1 cellular context compared by ENCODE assay signal in the genomic region with DNA sequence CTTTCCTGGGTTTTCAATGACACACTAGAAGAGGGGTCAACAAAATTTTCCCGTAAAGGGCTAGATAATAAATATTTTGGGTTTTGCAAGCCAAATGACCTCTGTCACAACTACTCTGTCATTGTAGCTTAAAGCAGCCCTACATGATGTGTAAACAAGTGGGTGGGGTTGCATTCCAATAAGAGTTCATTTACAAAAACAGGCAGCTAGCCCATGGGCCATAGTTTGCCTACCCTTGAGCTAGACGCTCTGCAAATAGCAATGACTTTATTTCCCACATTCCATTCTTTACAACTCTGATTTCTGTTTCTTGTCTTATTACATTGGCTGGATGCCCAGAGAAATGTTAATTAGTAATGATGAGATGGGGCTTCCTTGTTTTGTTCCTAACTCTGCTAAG.
TF ChIP-seq lines count a peak whose summit lies in the region.

No MANE protein-coding gene starts in this region.

TF ChIP-seq in HepG2, 621 proteins besides CTCF, POLR2A, EP300 and RAD21 (continued from another document):
- TF ChIP-seq, protein P1, sequence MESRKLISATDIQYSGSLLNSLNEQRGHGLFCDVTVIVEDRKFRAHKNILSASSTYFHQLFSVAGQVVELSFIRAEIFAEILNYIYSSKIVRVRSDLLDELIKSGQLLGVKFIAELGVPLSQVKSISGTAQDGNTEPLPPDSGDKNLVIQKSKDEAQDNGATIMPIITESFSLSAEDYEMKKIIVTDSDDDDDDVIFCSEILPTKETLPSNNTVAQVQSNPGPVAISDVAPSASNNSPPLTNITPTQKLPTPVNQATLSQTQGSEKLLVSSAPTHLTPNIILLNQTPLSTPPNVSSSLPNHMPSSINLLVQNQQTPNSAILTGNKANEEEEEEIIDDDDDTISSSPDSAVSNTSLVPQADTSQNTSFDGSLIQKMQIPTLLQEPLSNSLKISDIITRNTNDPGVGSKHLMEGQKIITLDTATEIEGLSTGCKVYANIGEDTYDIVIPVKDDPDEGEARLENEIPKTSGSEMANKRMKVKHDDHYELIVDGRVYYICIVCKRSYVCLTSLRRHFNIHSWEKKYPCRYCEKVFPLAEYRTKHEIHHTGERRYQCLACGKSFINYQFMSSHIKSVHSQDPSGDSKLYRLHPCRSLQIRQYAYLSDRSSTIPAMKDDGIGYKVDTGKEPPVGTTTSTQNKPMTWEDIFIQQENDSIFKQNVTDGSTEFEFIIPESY (CRISPR knock-in tag; IDR thresholded peaks at IDR 0.05), result 0 out of 2 replicates have a peak, but pooled peaks have one; percentile 8
- TF ChIP-seq ZBTB38 (CRISPR knock-in tag; IDR thresholded peaks at IDR 0.05) (no peak), STAG1 (CRISPR knock-in tag; IDR thresholded peaks at IDR 0.05) (no peak), SP4 (CRISPR knock-in tag; IDR thresholded peaks at IDR 0.05) (no peak), CEBPB (IDR thresholded peaks at IDR 0.05; ENCODE audit: borderline replicate concordance, low read depth, low read length) (0 out of 2 replicates have a peak, but pooled peaks have one; percentile 13), YEATS4 (CRISPR knock-in tag; IDR thresholded peaks at IDR 0.05; ENCODE audit: borderline replicate concordance) (no peak)
- TF ChIP-seq, protein P2, sequence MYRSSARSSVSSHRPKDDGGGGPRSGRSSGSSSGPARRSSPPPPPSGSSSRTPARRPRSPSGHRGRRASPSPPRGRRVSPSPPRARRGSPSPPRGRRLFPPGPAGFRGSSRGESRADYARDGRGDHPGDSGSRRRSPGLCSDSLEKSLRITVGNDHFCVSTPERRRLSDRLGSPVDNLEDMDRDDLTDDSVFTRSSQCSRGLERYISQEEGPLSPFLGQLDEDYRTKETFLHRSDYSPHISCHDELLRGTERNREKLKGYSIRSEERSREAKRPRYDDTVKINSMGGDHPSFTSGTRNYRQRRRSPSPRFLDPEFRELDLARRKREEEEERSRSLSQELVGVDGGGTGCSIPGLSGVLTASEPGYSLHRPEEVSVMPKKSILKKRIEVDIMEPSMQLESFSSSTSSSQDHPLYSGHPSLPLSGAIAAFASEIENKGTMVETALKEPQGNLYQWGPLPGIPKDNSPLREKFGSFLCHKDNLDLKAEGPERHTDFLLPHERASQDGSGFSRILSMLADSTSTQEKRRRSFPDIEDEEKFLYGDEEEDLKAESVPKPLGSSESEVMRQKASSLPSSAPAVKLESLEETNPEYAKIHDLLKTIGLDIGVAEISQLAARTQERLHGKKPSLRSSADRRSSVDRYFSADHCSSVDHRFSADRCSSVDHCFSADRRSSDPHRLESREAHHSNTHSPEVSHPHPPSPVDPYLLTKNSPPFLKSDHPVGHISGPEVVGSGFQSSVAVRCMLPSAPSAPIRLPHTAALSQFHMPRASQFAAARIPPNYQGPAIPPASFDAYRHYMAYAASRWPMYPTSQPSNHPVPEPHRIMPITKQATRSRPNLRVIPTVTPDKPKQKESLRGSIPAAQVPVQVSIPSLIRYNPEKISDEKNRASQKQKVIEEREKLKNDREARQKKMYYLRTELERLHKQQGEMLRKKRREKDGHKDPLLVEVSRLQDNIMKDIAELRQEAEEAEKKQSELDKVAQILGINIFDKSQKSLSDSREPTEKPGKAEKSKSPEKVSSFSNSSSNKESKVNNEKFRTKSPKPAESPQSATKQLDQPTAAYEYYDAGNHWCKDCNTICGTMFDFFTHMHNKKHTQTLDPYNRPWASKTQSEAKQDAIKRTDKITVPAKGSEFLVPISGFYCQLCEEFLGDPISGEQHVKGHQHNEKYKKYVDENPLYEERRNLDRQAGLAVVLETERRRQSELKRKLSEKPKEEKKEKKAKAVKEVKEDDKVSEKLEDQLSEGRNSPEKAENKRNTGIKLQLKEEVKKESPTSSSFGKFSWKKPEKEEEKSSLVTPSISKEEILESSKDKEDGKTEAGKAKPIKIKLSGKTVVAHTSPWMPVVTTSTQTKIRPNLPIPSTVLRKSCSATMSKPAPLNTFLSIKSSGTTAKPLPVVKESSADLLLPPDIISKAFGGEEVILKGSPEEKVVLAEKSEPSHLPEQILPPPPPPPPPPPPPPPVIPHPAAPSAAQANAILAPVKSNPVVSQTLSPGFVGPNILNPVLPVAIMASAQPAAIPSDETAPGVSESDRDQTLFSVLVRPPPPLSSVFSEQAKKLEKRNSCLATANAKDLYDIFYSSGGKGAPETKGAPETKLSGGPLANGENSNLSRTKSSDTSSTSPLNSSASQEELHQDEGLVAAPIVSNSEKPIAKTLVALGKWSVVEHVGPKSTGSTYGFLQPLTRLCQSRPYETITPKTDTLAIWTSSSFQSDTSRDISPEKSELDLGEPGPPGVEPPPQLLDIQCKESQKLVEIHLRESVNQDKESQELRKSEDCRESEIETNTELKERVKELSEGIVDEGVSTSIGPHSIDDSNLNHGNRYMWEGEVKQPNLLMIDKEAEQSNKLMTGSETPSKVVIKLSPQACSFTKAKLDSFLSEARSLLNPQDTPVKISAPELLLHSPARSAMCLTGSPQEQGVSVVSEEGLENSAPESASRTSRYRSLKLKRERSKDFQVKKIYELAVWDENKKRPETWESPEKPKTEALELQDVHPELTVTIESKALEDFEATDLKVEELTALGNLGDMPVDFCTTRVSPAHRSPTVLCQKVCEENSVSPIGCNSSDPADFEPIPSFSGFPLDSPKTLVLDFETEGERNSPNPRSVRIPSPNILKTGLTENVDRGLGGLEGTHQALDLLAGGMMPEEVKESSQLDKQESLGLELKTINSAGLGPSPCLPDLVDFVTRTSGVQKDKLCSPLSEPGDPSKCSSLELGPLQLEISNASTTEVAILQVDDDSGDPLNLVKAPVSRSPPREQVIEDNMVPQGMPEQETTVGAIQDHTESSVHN (CRISPR knock-in tag; IDR thresholded peaks at IDR 0.05), result no peak
